8 cellular contexts compared by ENCODE assay signal in genomic region chr3:184154909-184155643, GRCh38. TPM values are rescaled to one million over a fixed set of nuclear protein-coding genes. Genes with fewer than 3 reads are reported as not detected.
A peak's percentile ranks its signal among the peaks of the same experiment; 100 is the strongest.
DNase-seq lines count a peak whose midpoint lies in the region; ATAC-seq, FAIRE-seq and TF ChIP-seq lines count a peak whose summit lies in the region.

TSS of gene DVL3 (plus strand) at chr3:184155377. CDS start at chr3:184155636, 259 bp downstream.

- TF ChIP-seq POLR2A in GM10847 (IDR thresholded peaks at IDR 0.05; ENCODE audit: extremely low read depth, insufficient read length) (peak; percentile 31), GM12878 (IDR thresholded peaks at IDR 0.05; ENCODE audit: low read depth, low read length) (peak; percentile 55; the same call in 1 of the 2 replicates)

- H3K9me3 ChIP-seq in SU-DHL-6 (ENCODE audit: insufficient read depth, low read length) (no peaks in the 10 kb centered on the region), GM12878 (replicated peaks; ENCODE audit: control insufficient read depth, insufficient read depth, low read length) (no peaks in the 10 kb centered on the region)

- TF ChIP-seq CTCF in SU-DHL-6 (IDR thresholded peaks at IDR 0.05; ENCODE audit: insufficient read depth, low read length, poor library complexity, severe bottlenecking) (no peak), GM12878 (IDR thresholded peaks at IDR 0.05 in 2 of 3, conservative IDR thresholded peaks at IDR 0.05 in 1 of 3; ENCODE audit: control insufficient read depth in 2 of 3, extremely low read depth in 1 of 3, insufficient read depth in 1 of 3, low read depth in 3 of 3, low read length in 3 of 3) (0 out of 6 replicates have a peak, but pooled peaks of 1 of the 3 experiments have one; percentile 4)

- H3K27me3 ChIP-seq in SU-DHL-6 (ENCODE audit: low read length) = no peaks in the 10 kb centered on the region
- no peaks in the 10 kb centered on the region for H3K27me3 ChIP-seq in GM12878 (replicated peaks in 1 of 2; ENCODE audit: control insufficient read depth in 2 of 2, insufficient read depth in 2 of 2, low read length in 1 of 2)

- RAD21 ChIA-PET in GM12878 (lab: Charles Lee; ENCODE audit: unreplicated experiment) = interaction anchor here (0.7 to 2.2 kb wide), 6 partner anchors 9 to 31 kb away, joined by 3 to 10 read pairs (median 3); partner anchors contain the start of genes ABCF3, AP2M1 and EIF2B5

- no peak for TF ChIP-seq RAD21 in GM12878 (IDR thresholded peaks at IDR 0.05; ENCODE audit: insufficient read depth, low read depth, low read length)

- TF ChIP-seq EP300 in GM12878 (IDR thresholded peaks at IDR 0.05; ENCODE audit: borderline replicate concordance in 1 of 2, control insufficient read depth in 1 of 2, low read depth in 2 of 2, low read length in 2 of 2) = no peak

- H3K36me3 ChIP-seq in SU-DHL-6 (ENCODE audit: low read length) (no peaks in the 10 kb centered on the region), GM12878 (ENCODE audit: control insufficient read depth in 2 of 2, insufficient read depth in 2 of 2, low read length in 1 of 2) (no peaks in the 10 kb centered on the region)

- peaks cover 14% of the 10 kb centered on the region for H3F3A ChIP-seq in SU-DHL-6 (ENCODE audit: insufficient read depth)

- FAIRE-seq in GM12878 (lab: Jason Lieb, UNC) = no peak

- DNase-seq in GOT3 (lab: John Stamatoyannopoulos, UW) (peak; percentile 64), LHCN-M2 (ENCODE audit: low read depth) (peak; percentile 72), GM12878 (ENCODE audit: low read depth, low spot score) (no peak), hippocampal formation (lab: John Stamatoyannopoulos, UW) (peak; percentile 59 to 65), pulmonary artery endothelial cell (ENCODE audit: low read depth, low spot score) (no peak), NCI-H128 (lab: John Stamatoyannopoulos, UW; ENCODE audit: unreplicated experiment) (no peak)

- H3K4me3 ChIP-seq in SU-DHL-6 (ENCODE audit: insufficient read depth, low read length, poor library complexity, severe bottlenecking) = peak within 1 kb of the TSS; percentile 67
- peak within 1 kb of the TSS; percentile 82 for H3K4me3 ChIP-seq in GM12878

- CTCF ChIA-PET in GM12878 (lab: Yijun Ruan, JAX) = interaction anchor here (0.9 to 1.6 kb wide), 3 partner anchors 9 to 32 kb away, joined by 3 to 7 read pairs (median 3); partner anchors contain the start of gene EIF2B5

- intact Hi-C loops in GM12878 (cut with micrococcal nuclease; ENCODE audit: unreplicated experiment) = loop anchor here (1.0 kb wide), 1 partner anchor 21 kb away; no protein-coding TSS in a partner anchor

- no peaks in the 10 kb centered on the region for H3K9me2 ChIP-seq in SU-DHL-6 (replicated peaks; ENCODE audit: insufficient read depth, low read length)

- H3K79me2 ChIP-seq in SU-DHL-6 (ENCODE audit: insufficient read depth, low read length) (peaks cover 34% of the 10 kb centered on the region), GM12878 (ENCODE audit: control insufficient read depth, insufficient read depth, low read length) (peaks cover 36% of the 10 kb centered on the region)

- H2AFZ ChIP-seq in SU-DHL-6 (ENCODE audit: low read depth, low read length, severe bottlenecking) = peak within 1 kb of the TSS; percentile 100
- H2AFZ ChIP-seq in GM12878 (ENCODE audit: control insufficient read depth, low read depth, low read length) = peak within 1 kb of the TSS; percentile 93

- peak within 1 kb of the TSS; percentile 71 for H3K9ac ChIP-seq in SU-DHL-6 (ENCODE audit: low read length)
- H3K9ac ChIP-seq in GM12878 (ENCODE audit: control insufficient read depth, insufficient read depth, low read length) = peak within 1 kb of the TSS; percentile 88

- in situ Hi-C loops in GM12878 (cut with MboI) = no loop called here

- SMC1A ChIA-PET in GM12878 (lab: Charles Lee; ENCODE audit: uncharacterized antibody, unreplicated experiment) = interaction anchor here (0.7 to 1.4 kb wide), 4 partner anchors 22 to 91 kb away, joined by 3 to 4 read pairs (median 4); no protein-coding TSS in a partner anchor

- peak within 1 kb of the TSS; percentile 29; the same call in 1 of the 2 replicates for H3K27ac ChIP-seq in SU-DHL-6 (ENCODE audit: low read depth, low read length)
- H3K27ac ChIP-seq in GM12878 (ENCODE audit: control insufficient read depth, insufficient read depth) = peak within 1 kb of the TSS; percentile 35

- peak within 1 kb of the TSS; percentile 90 for H3K4me2 ChIP-seq in SU-DHL-6 (ENCODE audit: low read depth, low read length, poor library complexity, severe bottlenecking)
- H3K4me2 ChIP-seq in GM12878 (ENCODE audit: control insufficient read depth, insufficient read depth) = peak within 1 kb of the TSS; percentile 78

- WGBS in GM12878 (ENCODE audit: insufficient coverage, insufficient replicate concordance, low lambda C conversion rate, missing lambda C conversion rate) = 3% methylated on average over 52 of the region's 84 CpGs

- BruUV-seq in GM12878 (replicated peaks; lab: Mats Ljungman, UMichigan) = no TSS peak

- peaks cover 4% of the 10 kb centered on the region; the same call in 1 of the 2 replicates for H3K4me1 ChIP-seq in GM12878 (ENCODE audit: control insufficient read depth, insufficient read depth, low read length)

- POLR2A ChIA-PET in GM12878 (lab: Charles Lee) = interaction anchor here (0.9 to 2.4 kb wide), 3 partner anchors 20 to 31 kb away, joined by 3 to 6 read pairs (median 4); partner anchors contain the start of genes ABCF3 and EIF2B5

- H4K20me1 ChIP-seq in SU-DHL-6 (ENCODE audit: low read depth, low read length) (no peaks in the 10 kb centered on the region), GM12878 (ENCODE audit: control insufficient read depth, insufficient read depth) (no peaks in the 10 kb centered on the region)

- ATAC-seq in GM12878 = peak; percentile 81

TF ChIP-seq in GM12878, 131 proteins besides CTCF, POLR2A, EP300 and RAD21 (continues in another document):
- 0 out of 2 replicates have a peak, but pooled peaks have one; percentile 54 for TF ChIP-seq MXI1 (IDR thresholded peaks at IDR 0.05; ENCODE audit: low read depth, low read length)
- no peak for TF ChIP-seq ZBTB4 (CRISPR knock-in tag; IDR thresholded peaks at IDR 0.05)
- no peak for TF ChIP-seq SRF (IDR thresholded peaks at IDR 0.05; ENCODE audit: low read depth in 2 of 2, low read length in 2 of 2)

RNA-seq across cellular contexts. Expression of gene DVL3, which starts in this region (rescaled TPM):
- total RNA-seq in LHCN-M2 (2014; rRNA removed) (50.1 and 63.5 TPM in 2 replicates), GM12878 (2014; rRNA removed) (15.6 and 19.4 TPM in 2 replicates), GM12878 (2014; rRNA removed; fragmentation: Illumina TruSeq; extraction: Trizol) (8.1 and 9.1 TPM in 2 replicates), GM12878 (2021) (34.3 and 39.7 TPM in 2 replicates), pulmonary artery endothelial cell (21.2 and 30.0 TPM in 2 replicates)
- polyA plus RNA-seq in LHCN-M2 (2012) = 52.7 TPM
- total RNA-seq in GM12878 (2013; cell fraction: nucleolus; rRNA removed) = 59.5 and 59.7 TPM in 2 replicates
- 9.2 TPM for polyA plus RNA-seq in GM12878 (2011; ENCODE audit: low read depth)
- polyA plus RNA-seq in GM12878 (2011; rRNA removed) (18.7 and 25.9 TPM in 2 replicates), GM12878 (2014; fragmentation: Illumina TruSeq; extraction: Trizol) (13.8 and 19.1 TPM in 2 replicates), GM12878 (2014; fragmentation: Nextera tagmentation; extraction: Ambion mirVana) (1 to 10 TPM; 2.2 to 2.4 TPM), GM12878 (2014; rRNA removed) (33.0 and 34.0 TPM in 2 replicates), GM12878 (2016; fragmentation: Nextera tagmentation; extraction: Ambion mirVana) (1 to 10 TPM; 6.8 to 9.8 TPM)
- 27.4 and 32.2 TPM in 2 replicates for polyA plus RNA-seq in GM12878 (2011; cell fraction: cytosol; rRNA removed)
- 109 and 150 TPM in 2 replicates for polyA plus RNA-seq in GM12878 (2011; cell fraction: nucleus; rRNA removed)
- 20.8 and 21.5 TPM in 2 replicates for polyA plus RNA-seq in GM12878 (2012)
- polyA minus RNA-seq in GM12878 (2011; rRNA and poly(A)+ RNA removed) = 27.9 and 30.6 TPM in 2 replicates
- 17.6 and 22.2 TPM in 2 replicates for polyA minus RNA-seq in GM12878 (2011; cell fraction: cytosol; rRNA and poly(A)+ RNA removed)
- 23.1 and 41.1 TPM in 2 replicates for polyA minus RNA-seq in GM12878 (2011; cell fraction: nucleus; rRNA and poly(A)+ RNA removed)

Comparison
In these comparisons a context has a peak if more than half of its experiments do, and no peak if none do; other contexts are left out.
1. DNase-seq: peak in GOT3 (single experiment), LHCN-M2 (single experiment) and hippocampal formation (2 of 2); none in GM12878 (single experiment), pulmonary artery endothelial cell (single experiment) and NCI-H128 (single experiment).